13 cellular contexts compared by ENCODE assay signal in the genomic region with DNA sequence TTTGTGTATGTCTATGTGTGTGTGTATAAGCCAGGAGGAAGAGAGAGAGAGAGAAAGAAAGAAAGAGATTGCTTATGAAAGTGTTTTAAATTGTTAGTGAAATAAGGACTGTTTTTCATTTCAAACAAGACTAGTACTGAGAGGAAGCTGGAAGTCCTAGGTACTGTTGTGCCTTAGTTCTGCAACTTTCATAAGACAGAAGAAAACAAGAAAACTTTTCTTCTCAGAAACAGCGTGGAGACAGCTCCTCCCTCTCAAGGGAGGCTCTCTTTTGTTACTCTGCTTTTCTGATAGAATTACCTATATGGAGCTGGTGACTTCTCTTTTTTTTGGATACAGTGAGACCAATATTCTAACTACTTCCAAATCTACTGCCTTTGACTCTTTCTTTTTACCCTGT.
DNase-seq lines count a peak whose midpoint lies in the region; ATAC-seq, FAIRE-seq and TF ChIP-seq lines count a peak whose summit lies in the region.
"Had no signal": no experiment of that assay in that cellular context is flagged by ENCODE, and none has a peak within 500 bp of the region (broad histone marks: within the 10 kb centered on the region; RNA-seq: fewer than 3 reads in every experiment).

No MANE protein-coding gene starts in this region.

- FAIRE-seq in urothelium cell line (lab: Jason Lieb, UNC): no peak

- ATAC-seq in GM19455 (IDR thresholded peaks at IDR 0.05; ENCODE audit: unreplicated experiment) (peak; percentile 52), HG02852 (IDR thresholded peaks at IDR 0.05; ENCODE audit: unreplicated experiment) (peak; percentile 74), HG03571 (IDR thresholded peaks at IDR 0.05; ENCODE audit: unreplicated experiment) (peak; percentile 41), HG03045 (IDR thresholded peaks at IDR 0.05; ENCODE audit: unreplicated experiment) (no peak)

- peak; percentile 39 for DNase-seq in GM12865 (ENCODE audit: low read depth)
- DNase-seq in activated CD4-positive, CD25-positive, alpha-beta regulatory T cell treated with anti-CD3 and anti-CD28 coated beads, Interleukin-2, amount 50 U/mL, for 72 hours: no peak
- no peak for DNase-seq in urothelium cell line (ENCODE audit: low spot score)
- no peak for DNase-seq in inferior parietal cortex (ENCODE audit: extremely low spot score)
- DNase-seq: ACHN, DMS153, mesenchymal stem cell, MV-4-11, SHP77 treated with DMSO at 0.1 percent for 48 hours had no signal

- no peak for TF ChIP-seq CTCF in GM12865 (IDR thresholded peaks at IDR 0.05; ENCODE audit: insufficient read depth, low read depth, low read length, missing control alignments)

- H3K4me3 ChIP-seq in GM12865 (ENCODE audit: low read depth, low read length): no peak overlapping the region
